In the genomic region with DNA sequence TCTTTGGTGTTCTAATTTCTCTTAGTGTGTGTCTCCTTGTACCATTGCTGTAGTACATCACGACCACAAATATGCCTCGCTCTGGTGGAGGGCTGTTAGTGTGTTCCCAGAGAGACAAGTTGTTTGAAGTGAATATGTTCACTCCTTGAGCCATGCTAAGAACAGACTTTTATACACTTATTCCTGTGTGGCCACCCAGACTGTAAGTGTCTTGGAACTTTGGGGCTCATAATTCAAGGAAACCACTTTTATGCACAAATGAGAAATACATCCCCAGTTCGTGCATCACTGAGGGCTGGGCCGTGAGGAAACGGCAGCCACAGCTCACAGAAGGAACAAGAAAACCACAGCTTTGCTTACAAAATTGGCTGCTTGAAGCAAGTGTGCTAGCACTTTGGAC, we compare ENCODE assay signal across 2 cellular contexts.
TF ChIP-seq lines count a peak whose summit lies in the region.

No MANE protein-coding gene starts in this region.

TF ChIP-seq in IMR-90, 13 proteins besides CTCF, POLR2A, EP300 and RAD21:
- no peak for TF ChIP-seq SMC3 (IDR thresholded peaks at IDR 0.05; ENCODE audit: low read depth, low read length)
- no peak for TF ChIP-seq RFX5 (IDR thresholded peaks at IDR 0.05; ENCODE audit: low read depth, low read length)
- no peak for TF ChIP-seq CHD1 (IDR thresholded peaks at IDR 0.05; ENCODE audit: low read depth, low read length)
- no peak for TF ChIP-seq MAZ (IDR thresholded peaks at IDR 0.05; ENCODE audit: borderline replicate concordance, low read depth, low read length)
- TF ChIP-seq MAFK (IDR thresholded peaks at IDR 0.05; ENCODE audit: low read depth, low read length) = no peak
- TF ChIP-seq, protein P1, sequence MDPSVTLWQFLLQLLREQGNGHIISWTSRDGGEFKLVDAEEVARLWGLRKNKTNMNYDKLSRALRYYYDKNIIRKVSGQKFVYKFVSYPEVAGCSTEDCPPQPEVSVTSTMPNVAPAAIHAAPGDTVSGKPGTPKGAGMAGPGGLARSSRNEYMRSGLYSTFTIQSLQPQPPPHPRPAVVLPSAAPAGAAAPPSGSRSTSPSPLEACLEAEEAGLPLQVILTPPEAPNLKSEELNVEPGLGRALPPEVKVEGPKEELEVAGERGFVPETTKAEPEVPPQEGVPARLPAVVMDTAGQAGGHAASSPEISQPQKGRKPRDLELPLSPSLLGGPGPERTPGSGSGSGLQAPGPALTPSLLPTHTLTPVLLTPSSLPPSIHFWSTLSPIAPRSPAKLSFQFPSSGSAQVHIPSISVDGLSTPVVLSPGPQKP (IDR thresholded peaks at IDR 0.05; ENCODE audit: borderline replicate concordance, low read depth, low read length) = no peak

TF ChIP-seq in HepG2, 621 proteins besides CTCF, POLR2A, EP300 and RAD21:
- no peak for TF ChIP-seq ZNF83 (CRISPR knock-in tag; IDR thresholded peaks at IDR 0.05; ENCODE audit: borderline replicate concordance)
- TF ChIP-seq, protein P2, sequence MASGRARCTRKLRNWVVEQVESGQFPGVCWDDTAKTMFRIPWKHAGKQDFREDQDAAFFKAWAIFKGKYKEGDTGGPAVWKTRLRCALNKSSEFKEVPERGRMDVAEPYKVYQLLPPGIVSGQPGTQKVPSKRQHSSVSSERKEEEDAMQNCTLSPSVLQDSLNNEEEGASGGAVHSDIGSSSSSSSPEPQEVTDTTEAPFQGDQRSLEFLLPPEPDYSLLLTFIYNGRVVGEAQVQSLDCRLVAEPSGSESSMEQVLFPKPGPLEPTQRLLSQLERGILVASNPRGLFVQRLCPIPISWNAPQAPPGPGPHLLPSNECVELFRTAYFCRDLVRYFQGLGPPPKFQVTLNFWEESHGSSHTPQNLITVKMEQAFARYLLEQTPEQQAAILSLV (CRISPR knock-in tag; IDR thresholded peaks at IDR 0.05; ENCODE audit: borderline replicate concordance) = no peak
- no peak for TF ChIP-seq CC2D1A (CRISPR knock-in tag; IDR thresholded peaks at IDR 0.05)
- TF ChIP-seq, protein P3, sequence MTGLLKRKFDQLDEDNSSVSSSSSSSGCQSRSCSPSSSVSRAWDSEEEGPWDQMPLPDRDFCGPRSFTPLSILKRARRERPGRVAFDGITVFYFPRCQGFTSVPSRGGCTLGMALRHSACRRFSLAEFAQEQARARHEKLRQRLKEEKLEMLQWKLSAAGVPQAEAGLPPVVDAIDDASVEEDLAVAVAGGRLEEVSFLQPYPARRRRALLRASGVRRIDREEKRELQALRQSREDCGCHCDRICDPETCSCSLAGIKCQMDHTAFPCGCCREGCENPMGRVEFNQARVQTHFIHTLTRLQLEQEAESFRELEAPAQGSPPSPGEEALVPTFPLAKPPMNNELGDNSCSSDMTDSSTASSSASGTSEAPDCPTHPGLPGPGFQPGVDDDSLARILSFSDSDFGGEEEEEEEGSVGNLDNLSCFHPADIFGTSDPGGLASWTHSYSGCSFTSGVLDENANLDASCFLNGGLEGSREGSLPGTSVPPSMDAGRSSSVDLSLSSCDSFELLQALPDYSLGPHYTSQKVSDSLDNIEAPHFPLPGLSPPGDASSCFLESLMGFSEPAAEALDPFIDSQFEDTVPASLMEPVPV (CRISPR knock-in tag; IDR thresholded peaks at IDR 0.05) = no peak
- no peak for TF ChIP-seq ZNF251 (CRISPR knock-in tag; IDR thresholded peaks at IDR 0.05)
- TF ChIP-seq, protein P4, sequence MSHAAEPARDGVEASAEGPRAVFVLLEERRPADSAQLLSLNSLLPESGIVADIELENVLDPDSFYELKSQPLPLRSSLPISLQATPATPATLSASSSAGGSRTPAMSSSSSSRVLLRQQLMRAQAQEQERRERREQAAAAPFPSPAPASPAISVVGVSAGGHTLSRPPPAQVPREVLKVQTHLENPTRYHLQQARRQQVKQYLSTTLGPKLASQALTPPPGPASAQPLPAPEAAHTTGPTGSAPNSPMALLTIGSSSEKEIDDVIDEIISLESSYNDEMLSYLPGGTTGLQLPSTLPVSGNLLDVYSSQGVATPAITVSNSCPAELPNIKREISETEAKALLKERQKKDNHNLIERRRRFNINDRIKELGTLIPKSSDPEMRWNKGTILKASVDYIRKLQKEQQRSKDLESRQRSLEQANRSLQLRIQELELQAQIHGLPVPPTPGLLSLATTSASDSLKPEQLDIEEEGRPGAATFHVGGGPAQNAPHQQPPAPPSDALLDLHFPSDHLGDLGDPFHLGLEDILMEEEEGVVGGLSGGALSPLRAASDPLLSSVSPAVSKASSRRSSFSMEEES (CRISPR knock-in tag; IDR thresholded peaks at IDR 0.05) = no peak
- TF ChIP-seq JUNB (CRISPR knock-in tag; IDR thresholded peaks at IDR 0.05; ENCODE audit: borderline replicate concordance) = no peak
- no peak for TF ChIP-seq ONECUT2 (CRISPR knock-in tag; IDR thresholded peaks at IDR 0.05)
- no peak for TF ChIP-seq MXD4 (CRISPR knock-in tag; IDR thresholded peaks at IDR 0.05)
- TF ChIP-seq JUND (CRISPR knock-in tag; IDR thresholded peaks at IDR 0.05) = no peak
- TF ChIP-seq, protein P5, sequence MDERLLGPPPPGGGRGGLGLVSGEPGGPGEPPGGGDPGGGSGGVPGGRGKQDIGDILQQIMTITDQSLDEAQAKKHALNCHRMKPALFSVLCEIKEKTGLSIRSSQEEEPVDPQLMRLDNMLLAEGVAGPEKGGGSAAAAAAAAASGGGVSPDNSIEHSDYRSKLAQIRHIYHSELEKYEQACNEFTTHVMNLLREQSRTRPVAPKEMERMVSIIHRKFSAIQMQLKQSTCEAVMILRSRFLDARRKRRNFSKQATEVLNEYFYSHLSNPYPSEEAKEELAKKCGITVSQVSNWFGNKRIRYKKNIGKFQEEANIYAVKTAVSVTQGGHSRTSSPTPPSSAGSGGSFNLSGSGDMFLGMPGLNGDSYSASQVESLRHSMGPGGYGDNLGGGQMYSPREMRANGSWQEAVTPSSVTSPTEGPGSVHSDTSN (CRISPR knock-in tag; IDR thresholded peaks at IDR 0.05) = no peak
- TF ChIP-seq, protein P6, sequence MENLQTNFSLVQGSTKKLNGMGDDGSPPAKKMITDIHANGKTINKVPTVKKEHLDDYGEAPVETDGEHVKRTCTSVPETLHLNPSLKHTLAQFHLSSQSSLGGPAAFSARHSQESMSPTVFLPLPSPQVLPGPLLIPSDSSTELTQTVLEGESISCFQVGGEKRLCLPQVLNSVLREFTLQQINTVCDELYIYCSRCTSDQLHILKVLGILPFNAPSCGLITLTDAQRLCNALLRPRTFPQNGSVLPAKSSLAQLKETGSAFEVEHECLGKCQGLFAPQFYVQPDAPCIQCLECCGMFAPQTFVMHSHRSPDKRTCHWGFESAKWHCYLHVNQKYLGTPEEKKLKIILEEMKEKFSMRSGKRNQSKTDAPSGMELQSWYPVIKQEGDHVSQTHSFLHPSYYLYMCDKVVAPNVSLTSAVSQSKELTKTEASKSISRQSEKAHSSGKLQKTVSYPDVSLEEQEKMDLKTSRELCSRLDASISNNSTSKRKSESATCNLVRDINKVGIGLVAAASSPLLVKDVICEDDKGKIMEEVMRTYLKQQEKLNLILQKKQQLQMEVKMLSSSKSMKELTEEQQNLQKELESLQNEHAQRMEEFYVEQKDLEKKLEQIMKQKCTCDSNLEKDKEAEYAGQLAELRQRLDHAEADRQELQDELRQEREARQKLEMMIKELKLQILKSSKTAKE (CRISPR knock-in tag; IDR thresholded peaks at IDR 0.05; ENCODE audit: borderline replicate concordance) = no peak
